8 cellular contexts compared by ENCODE assay signal in the genomic region with DNA sequence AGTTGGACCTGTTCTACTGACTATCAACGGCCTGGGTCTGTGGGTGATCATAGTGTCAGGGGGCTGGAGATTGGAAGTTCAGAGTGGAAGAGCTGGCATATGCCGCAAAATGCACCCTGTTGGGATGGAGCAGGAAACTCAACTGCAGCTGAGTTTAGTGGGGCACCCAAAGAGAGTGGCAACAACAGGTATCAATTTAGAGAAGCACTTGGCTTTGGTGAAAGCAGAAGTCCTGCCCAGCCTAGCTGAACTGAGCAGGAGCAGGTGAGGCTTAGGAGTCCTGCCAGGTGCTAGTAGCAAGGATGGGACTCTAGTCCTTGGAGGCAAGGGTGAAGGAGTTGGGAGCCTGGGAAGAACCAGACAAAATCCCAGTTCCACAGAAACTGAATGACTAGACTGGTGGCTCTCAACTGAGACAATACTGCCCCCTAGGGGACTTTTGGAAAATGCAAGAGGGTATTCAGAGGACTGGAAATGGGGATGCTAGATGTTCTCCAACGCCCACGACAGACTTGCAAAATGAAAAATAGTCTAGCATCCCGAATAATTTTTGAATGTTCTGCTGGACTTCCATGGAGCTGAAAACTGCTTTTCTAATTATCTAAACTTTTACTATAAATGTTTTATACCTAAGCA. TPM values are rescaled to one million over a fixed set of nuclear protein-coding genes. Genes with fewer than 3 reads are reported as not detected.
DNase-seq lines count a peak whose midpoint lies in the region; ATAC-seq and TF ChIP-seq lines count a peak whose summit lies in the region.

No MANE protein-coding gene starts in this region.

- CTCF ChIA-PET in SK-N-SH (lab: Yijun Ruan, JAX) = interaction anchor here (0.6 to 14.6 kb wide), 26 partner anchors 9 to 261 kb away, joined by 3 to 315 read pairs (median 4); no protein-coding TSS in a partner anchor

- no peak overlapping the region for H3K4me2 ChIP-seq in SK-N-SH

- H3K27ac ChIP-seq in SK-N-SH (ENCODE audit: low read depth in 2 of 2, low read length in 1 of 2) = no peak overlapping the region
- H3K27ac ChIP-seq in adrenal gland = no peak overlapping the region
- no peak overlapping the region for H3K27ac ChIP-seq in right atrium auricular region

- no peaks in the 10 kb centered on the region for H3F3A ChIP-seq in SK-N-SH (replicated peaks; ENCODE audit: insufficient read depth)

- DNase-seq in AG08396 (ENCODE audit: low spot score) (peak; percentile 51), GM13977 (ENCODE audit: low spot score) (peak; percentile 23), LNCaP clone FGC (ENCODE audit: low read depth) (no peak), SK-N-SH (peak; percentile 50), adrenal gland (peak; percentile 27 to 75 (median 66)), right atrium auricular region (ENCODE audit: low spot score) (no peak)
- peak in 2 of 3 donors; percentile 6 to 72 for DNase-seq in stimulated activated CD4-positive, alpha-beta T cell treated with anti-CD3 and anti-CD28 coated beads, Interleukin-12 subunit alpha, Interleukin-12 subunit beta, amount 100 ng/mL, for 48 hours (ENCODE audit: low read depth in 2 of 3, low spot score in 1 of 3)

- H3K9ac ChIP-seq in SK-N-SH = no peak overlapping the region

- H3K9me3 ChIP-seq in SK-N-SH (no peaks in the 10 kb centered on the region), adrenal gland (replicated peaks in 1 of 3) (no peaks in the 10 kb centered on the region), right atrium auricular region (no peaks in the 10 kb centered on the region)

- H3K4me3 ChIP-seq in LNCaP clone FGC (ENCODE audit: low read depth, low read length) (no peak overlapping the region), SK-N-SH (ENCODE audit: low read depth in 2 of 2, low read length in 1 of 2) (no peak overlapping the region), adrenal gland (no peak overlapping the region), right atrium auricular region (no peak overlapping the region)

- no peaks in the 10 kb centered on the region for H3K79me2 ChIP-seq in SK-N-SH (ENCODE audit: insufficient read depth)

- H3K9me2 ChIP-seq in SK-N-SH = no peaks in the 10 kb centered on the region

- TF ChIP-seq POLR2A in adrenal gland (IDR thresholded peaks at IDR 0.05) = no peak

- TF ChIP-seq RAD21 in SK-N-SH (IDR thresholded peaks at IDR 0.05; ENCODE audit: low read length) = peak; percentile 86

- TF ChIP-seq EP300 in SK-N-SH (IDR thresholded peaks at IDR 0.05; ENCODE audit: borderline replicate concordance in 1 of 2, low read depth in 1 of 2, low read length in 1 of 2) = no peak

- ATAC-seq in GM21786 (IDR thresholded peaks at IDR 0.05; ENCODE audit: unreplicated experiment) = no peak

- POLR2A ChIA-PET in SK-N-SH (lab: Yijun Ruan, JAX) = no interaction called here

- WGBS in SK-N-SH (ENCODE audit: low lambda C conversion rate) = 16% methylated on average over 5 of the region's 5 CpGs
- 35 to 40% (median 36%) methylated on average over 5 of the region's 5 CpGs for WGBS in adrenal gland, 4 donors

- no peaks in the 10 kb centered on the region for H3K36me3 ChIP-seq in SK-N-SH (replicated peaks in 1 of 2; ENCODE audit: control insufficient read depth in 1 of 2, insufficient read depth in 2 of 2, low read length in 1 of 2)
- H3K36me3 ChIP-seq in adrenal gland (replicated peaks in 1 of 2) = no peaks in the 10 kb centered on the region
- no peaks in the 10 kb centered on the region for H3K36me3 ChIP-seq in right atrium auricular region

- H2AFZ ChIP-seq in SK-N-SH (ENCODE audit: low read depth) = no peak overlapping the region

- in situ Hi-C loops in GM13977 (cut with MboI; ENCODE audit: low pct_unique_long_range_greater_than_20kb, low sequenced_read_pairs, unreplicated experiment) = loop anchor here (5.0 to 25.0 kb wide), 2 partner anchors 246 to 496 kb away; no protein-coding TSS in a partner anchor

- H4K20me1 ChIP-seq in SK-N-SH (ENCODE audit: insufficient read depth) = no peaks in the 10 kb centered on the region

- TF ChIP-seq CTCF in GM13977 (IDR thresholded peaks at IDR 0.05; ENCODE audit: extremely low read depth, insufficient read depth, missing control alignments) = peak; percentile 67
- TF ChIP-seq CTCF in LNCaP clone FGC (IDR thresholded peaks at IDR 0.05; ENCODE audit: control insufficient read depth, extremely low read depth, insufficient read depth) = peak; percentile 39
- peak; percentile 79 for TF ChIP-seq CTCF in SK-N-SH (IDR thresholded peaks at IDR 0.05)
- TF ChIP-seq CTCF in adrenal gland (IDR thresholded peaks at IDR 0.05) = peak; percentile 69 to 83 (median 73)
- TF ChIP-seq CTCF in right atrium auricular region (IDR thresholded peaks at IDR 0.05) = peak; percentile 56 to 80

- intact Hi-C loops in adrenal gland (cut with DNase I) = loop anchor here (2.0 to 5.0 kb wide), 2 partner anchors 247 to 251 kb away; no protein-coding TSS in a partner anchor

- H3K4me1 ChIP-seq in SK-N-SH (ENCODE audit: control insufficient read depth in 1 of 2, insufficient read depth in 2 of 2, low read depth in 1 of 2, low read length in 1 of 2) = no peaks in the 10 kb centered on the region; a peak in 1 of 4 replicates
- H3K4me1 ChIP-seq in adrenal gland (replicated peaks in 1 of 2) = no peaks in the 10 kb centered on the region
- H3K4me1 ChIP-seq in right atrium auricular region = no peaks in the 10 kb centered on the region

- H3K27me3 ChIP-seq in SK-N-SH (ENCODE audit: insufficient read depth) (no peaks in the 10 kb centered on the region), adrenal gland (peaks cover 3% of the 10 kb centered on the region), right atrium auricular region (no peaks in the 10 kb centered on the region)

TF ChIP-seq in SK-N-SH, 30 proteins besides CTCF, POLR2A, EP300 and RAD21:
- TF ChIP-seq FOXM1 (IDR thresholded peaks at IDR 0.05; ENCODE audit: low read depth) (no peak), SMC3 (IDR thresholded peaks at IDR 0.05; ENCODE audit: low read depth, low read length) (peak; percentile 74)
TF ChIP-seq in SK-N-SH: peak in this region for 1.

RNA-seq across cellular contexts. Expression of a gene that starts 49.4 kb away (rescaled TPM):
- polyA plus RNA-seq in SK-N-SH (2012; rRNA removed) = 0.02 and 0.05 TPM in 2 replicates
- 0.03 and 0.05 TPM in 2 replicates for polyA plus RNA-seq in SK-N-SH (2012; cell fraction: cytosol; rRNA removed)
- polyA plus RNA-seq in SK-N-SH (2012; cell fraction: nucleus; rRNA removed) = 0.11 and 0.19 TPM in 2 replicates
- total RNA-seq in adrenal gland = under 1 TPM in 7 of 8 donors, not detected in 1; 0.04 to 0.46 (median 0.07) TPM
- under 1 TPM; 0.08 to 0.66 (median 0.10) TPM for polyA plus RNA-seq in adrenal gland
- total RNA-seq in right atrium auricular region = under 1 TPM; 0.41 to 0.67 TPM

Comparison
In these comparisons a context has a peak if more than half of its experiments do, and no peak if none do; other contexts are left out.
1. DNase-seq: peak in AG08396 (single experiment), GM13977 (single experiment), SK-N-SH (single experiment), adrenal gland (7 of 7) and stimulated activated CD4-positive, alpha-beta T cell treated with anti-CD3 and anti-CD28 coated beads, Interleukin-12 subunit alpha, Interleukin-12 subunit beta, amount 100 ng/mL, for 48 hours (2 of 3); none in LNCaP clone FGC (single experiment) and right atrium auricular region (single experiment).
2. Peak in every context shown above with its lines, with median percentiles within 50 percentile points of each other: CTCF ChIP-seq.